In the genomic region with DNA sequence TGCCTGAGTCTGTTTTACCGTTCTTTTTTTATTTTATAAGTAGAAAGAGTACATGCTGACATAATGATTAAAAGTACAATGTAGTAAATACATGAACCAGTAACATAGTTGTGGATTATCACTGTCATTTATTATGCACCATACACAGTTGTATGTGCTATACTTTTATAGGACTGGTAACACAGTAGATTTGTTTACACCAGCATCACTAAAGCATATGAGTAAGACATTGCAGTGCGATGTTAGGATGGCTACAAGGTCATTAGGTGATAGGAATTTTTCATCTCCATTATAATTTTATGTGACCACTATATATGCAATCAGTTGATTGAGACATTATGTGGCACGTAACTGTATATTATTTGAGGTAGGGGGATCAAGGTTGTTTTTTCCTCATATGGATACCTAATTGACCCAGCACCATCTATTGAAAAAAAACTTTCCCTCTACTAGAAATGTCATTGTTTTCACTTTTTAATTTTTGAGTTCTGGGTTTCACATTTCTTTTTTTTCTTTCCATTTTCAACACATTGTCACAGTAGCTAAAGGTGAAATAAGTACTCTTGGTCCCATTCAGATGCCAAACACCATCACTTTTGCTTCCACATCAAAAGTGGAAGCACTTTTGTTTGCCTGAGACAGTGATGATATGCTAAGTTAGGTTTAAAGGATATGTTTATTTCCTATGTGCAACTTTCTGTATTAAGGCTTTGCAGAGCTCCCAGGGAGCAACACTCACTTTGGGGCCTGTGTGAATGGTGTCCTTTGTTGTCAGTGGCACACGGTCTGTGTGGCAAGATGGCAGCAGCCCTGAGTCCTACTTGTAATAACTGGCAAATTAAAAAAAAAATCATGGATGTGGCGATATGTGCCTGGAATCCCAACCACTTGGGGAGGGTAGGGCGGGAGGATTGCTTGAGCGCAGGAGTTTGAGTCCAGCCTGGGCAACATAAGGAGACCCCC, we compare ENCODE assay signal across 1 cellular context.
TF ChIP-seq lines count a peak whose summit lies in the region.

No MANE protein-coding gene starts in this region.

TF ChIP-seq in GM23338, 12 proteins besides CTCF, POLR2A, EP300 and RAD21 (continued from another document):
- TF ChIP-seq, protein P1, sequence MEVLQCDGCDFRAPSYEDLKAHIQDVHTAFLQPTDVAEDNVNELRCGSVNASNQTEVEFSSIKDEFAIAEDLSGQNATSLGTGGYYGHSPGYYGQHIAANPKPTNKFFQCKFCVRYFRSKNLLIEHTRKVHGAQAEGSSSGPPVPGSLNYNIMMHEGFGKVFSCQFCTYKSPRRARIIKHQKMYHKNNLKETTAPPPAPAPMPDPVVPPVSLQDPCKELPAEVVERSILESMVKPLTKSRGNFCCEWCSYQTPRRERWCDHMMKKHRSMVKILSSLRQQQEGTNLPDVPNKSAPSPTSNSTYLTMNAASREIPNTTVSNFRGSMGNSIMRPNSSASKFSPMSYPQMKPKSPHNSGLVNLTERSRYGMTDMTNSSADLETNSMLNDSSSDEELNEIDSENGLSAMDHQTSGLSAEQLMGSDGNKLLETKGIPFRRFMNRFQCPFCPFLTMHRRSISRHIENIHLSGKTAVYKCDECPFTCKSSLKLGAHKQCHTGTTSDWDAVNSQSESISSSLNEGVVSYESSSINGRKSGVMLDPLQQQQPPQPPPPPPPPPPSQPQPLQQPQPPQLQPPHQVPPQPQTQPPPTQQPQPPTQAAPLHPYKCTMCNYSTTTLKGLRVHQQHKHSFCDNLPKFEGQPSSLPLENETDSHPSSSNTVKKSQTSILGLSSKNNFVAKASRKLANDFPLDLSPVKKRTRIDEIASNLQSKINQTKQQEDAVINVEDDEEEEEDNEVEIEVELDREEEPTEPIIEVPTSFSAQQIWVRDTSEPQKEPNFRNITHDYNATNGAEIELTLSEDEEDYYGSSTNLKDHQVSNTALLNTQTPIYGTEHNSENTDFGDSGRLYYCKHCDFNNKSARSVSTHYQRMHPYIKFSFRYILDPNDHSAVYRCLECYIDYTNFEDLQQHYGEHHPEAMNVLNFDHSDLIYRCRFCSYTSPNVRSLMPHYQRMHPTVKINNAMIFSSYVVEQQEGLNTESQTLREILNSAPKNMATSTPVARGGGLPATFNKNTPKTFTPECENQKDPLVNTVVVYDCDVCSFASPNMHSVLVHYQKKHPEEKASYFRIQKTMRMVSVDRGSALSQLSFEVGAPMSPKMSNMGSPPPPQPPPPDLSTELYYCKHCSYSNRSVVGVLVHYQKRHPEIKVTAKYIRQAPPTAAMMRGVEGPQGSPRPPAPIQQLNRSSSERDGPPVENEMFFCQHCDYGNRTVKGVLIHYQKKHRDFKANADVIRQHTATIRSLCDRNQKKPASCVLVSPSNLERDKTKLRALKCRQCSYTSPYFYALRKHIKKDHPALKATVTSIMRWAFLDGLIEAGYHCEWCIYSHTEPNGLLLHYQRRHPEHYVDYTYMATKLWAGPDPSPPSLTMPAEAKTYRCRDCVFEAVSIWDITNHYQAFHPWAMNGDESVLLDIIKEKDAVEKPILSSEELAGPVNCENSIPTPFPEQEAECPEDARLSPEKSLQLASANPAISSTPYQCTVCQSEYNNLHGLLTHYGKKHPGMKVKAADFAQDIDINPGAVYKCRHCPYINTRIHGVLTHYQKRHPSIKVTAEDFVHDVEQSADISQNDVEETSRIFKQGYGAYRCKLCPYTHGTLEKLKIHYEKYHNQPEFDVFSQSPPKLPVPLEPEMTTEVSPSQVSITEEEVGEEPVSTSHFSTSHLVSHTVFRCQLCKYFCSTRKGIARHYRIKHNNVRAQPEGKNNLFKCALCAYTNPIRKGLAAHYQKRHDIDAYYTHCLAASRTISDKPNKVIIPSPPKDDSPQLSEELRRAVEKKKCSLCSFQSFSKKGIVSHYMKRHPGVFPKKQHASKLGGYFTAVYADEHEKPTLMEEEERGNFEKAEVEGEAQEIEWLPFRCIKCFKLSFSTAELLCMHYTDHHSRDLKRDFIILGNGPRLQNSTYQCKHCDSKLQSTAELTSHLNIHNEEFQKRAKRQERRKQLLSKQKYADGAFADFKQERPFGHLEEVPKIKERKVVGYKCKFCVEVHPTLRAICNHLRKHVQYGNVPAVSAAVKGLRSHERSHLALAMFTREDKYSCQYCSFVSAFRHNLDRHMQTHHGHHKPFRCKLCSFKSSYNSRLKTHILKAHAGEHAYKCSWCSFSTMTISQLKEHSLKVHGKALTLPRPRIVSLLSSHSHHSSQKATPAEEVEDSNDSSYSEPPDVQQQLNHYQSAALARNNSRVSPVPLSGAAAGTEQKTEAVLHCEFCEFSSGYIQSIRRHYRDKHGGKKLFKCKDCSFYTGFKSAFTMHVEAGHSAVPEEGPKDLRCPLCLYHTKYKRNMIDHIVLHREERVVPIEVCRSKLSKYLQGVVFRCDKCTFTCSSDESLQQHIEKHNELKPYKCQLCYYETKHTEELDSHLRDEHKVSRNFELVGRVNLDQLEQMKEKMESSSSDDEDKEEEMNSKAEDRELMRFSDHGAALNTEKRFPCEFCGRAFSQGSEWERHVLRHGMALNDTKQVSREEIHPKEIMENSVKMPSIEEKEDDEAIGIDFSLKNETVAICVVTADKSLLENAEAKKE (CRISPR knock-in tag; IDR thresholded peaks at IDR 0.05), result no peak
- TF ChIP-seq, protein P2, sequence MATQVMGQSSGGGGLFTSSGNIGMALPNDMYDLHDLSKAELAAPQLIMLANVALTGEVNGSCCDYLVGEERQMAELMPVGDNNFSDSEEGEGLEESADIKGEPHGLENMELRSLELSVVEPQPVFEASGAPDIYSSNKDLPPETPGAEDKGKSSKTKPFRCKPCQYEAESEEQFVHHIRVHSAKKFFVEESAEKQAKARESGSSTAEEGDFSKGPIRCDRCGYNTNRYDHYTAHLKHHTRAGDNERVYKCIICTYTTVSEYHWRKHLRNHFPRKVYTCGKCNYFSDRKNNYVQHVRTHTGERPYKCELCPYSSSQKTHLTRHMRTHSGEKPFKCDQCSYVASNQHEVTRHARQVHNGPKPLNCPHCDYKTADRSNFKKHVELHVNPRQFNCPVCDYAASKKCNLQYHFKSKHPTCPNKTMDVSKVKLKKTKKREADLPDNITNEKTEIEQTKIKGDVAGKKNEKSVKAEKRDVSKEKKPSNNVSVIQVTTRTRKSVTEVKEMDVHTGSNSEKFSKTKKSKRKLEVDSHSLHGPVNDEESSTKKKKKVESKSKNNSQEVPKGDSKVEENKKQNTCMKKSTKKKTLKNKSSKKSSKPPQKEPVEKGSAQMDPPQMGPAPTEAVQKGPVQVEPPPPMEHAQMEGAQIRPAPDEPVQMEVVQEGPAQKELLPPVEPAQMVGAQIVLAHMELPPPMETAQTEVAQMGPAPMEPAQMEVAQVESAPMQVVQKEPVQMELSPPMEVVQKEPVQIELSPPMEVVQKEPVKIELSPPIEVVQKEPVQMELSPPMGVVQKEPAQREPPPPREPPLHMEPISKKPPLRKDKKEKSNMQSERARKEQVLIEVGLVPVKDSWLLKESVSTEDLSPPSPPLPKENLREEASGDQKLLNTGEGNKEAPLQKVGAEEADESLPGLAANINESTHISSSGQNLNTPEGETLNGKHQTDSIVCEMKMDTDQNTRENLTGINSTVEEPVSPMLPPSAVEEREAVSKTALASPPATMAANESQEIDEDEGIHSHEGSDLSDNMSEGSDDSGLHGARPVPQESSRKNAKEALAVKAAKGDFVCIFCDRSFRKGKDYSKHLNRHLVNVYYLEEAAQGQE (IDR thresholded peaks at IDR 0.05; ENCODE audit: unreplicated experiment), result no peak
- no peak for TF ChIP-seq EZH2 (IDR thresholded peaks at IDR 0.05; ENCODE audit: low read depth, unreplicated experiment)
- TF ChIP-seq, protein P3, sequence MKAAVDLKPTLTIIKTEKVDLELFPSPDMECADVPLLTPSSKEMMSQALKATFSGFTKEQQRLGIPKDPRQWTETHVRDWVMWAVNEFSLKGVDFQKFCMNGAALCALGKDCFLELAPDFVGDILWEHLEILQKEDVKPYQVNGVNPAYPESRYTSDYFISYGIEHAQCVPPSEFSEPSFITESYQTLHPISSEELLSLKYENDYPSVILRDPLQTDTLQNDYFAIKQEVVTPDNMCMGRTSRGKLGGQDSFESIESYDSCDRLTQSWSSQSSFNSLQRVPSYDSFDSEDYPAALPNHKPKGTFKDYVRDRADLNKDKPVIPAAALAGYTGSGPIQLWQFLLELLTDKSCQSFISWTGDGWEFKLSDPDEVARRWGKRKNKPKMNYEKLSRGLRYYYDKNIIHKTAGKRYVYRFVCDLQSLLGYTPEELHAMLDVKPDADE (IDR thresholded peaks at IDR 0.05), result no peak
- no peak for TF ChIP-seq ZNF114 (CRISPR knock-in tag; IDR thresholded peaks at IDR 0.05)
- TF ChIP-seq NANOG (IDR thresholded peaks at IDR 0.05; ENCODE audit: borderline replicate concordance), result no peak
- no peak for TF ChIP-seq STAT1 (IDR thresholded peaks at IDR 0.05; ENCODE audit: unreplicated experiment)
- TF ChIP-seq CREB1 (CRISPR knock-in tag; IDR thresholded peaks at IDR 0.05; ENCODE audit: low read depth), result no peak
- TF ChIP-seq JUNB (IDR thresholded peaks at IDR 0.05; ENCODE audit: unreplicated experiment), result no peak
- TF ChIP-seq EZH2phosphoT487 (IDR thresholded peaks at IDR 0.05; ENCODE audit: unreplicated experiment), result no peak
- no peak for TF ChIP-seq ZNF331 (CRISPR knock-in tag; IDR thresholded peaks at IDR 0.05; ENCODE audit: low read depth)
TF ChIP-seq in GM23338: peak in this region for 0.
